ENCODE assay signal across 8 cellular contexts in the genomic region with DNA sequence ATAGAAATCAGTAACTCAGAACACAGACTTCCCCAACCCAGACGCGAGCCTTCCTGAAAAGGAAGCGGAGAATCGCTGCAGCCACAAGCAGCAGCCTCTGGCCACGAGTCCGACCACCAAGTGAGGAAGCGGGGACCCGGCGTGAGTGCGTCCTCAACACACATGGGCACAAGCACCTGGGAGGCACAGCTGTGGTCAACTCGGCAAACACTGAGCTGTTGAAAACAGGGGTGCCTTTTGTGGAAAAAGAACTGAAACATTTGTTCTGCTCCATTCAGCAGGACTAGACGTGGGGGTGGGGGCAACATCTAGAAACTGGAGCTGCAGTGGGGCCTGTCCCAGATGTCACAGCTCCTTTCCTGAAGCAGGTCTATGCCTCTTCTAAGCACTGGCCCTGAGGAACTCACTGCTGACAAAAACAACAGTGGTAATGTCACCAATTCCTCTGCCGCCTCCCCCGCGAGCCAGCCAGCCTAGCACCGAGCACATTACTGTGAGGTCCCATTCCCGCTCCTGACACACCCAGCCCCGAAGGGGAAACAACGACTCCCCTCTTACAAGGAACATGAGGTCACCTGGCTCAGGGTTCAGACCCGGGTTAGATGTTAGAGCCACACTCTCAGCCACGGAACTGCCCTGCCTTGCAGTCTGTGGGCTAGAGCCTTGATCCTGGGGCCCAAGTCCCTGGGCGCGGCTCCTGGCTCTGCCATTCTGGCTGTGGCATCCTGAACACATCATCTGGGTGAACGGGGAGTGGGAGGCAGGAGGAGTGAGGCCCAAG. TPM values are rescaled to one million over a fixed set of nuclear protein-coding genes. Genes with fewer than 3 reads are reported as not detected.
DNase-seq lines count a peak whose midpoint lies in the region; ATAC-seq and TF ChIP-seq lines count a peak whose summit lies in the region.

No MANE protein-coding gene starts in this region.

- H3K27ac ChIP-seq in HL-60 (replicated peaks): peak overlapping the region; percentile 18

- ATAC-seq in GM19452 (IDR thresholded peaks at IDR 0.05; ENCODE audit: unreplicated experiment) (peak; percentile 60), esophagus mucosa (no peak)
- no peak for ATAC-seq in stimulated activated effector memory CD8-positive, alpha-beta T cell treated with anti-CD3 and anti-CD28 coated beads, Interleukin-12 subunit alpha, Interleukin-12 subunit beta, amount 100 ng/mL, for 72 hours

- peaks cover 74% of the 10 kb centered on the region for H3K4me1 Mint-ChIP-seq in activated naive CD8-positive, alpha-beta T cell treated with anti-CD3 and anti-CD28 coated beads for 36 hours
- H3K4me1 Mint-ChIP-seq in stimulated activated effector memory CD8-positive, alpha-beta T cell treated with anti-CD3 and anti-CD28 coated beads, Interleukin-12 subunit alpha, Interleukin-12 subunit beta, amount 100 ng/mL, for 72 hours: peaks cover 67% of the 10 kb centered on the region

- H3K4me3 ChIP-seq in HL-60 (replicated peaks; ENCODE audit: insufficient read depth, low read length): no peak overlapping the region

- peaks cover 51% of the 10 kb centered on the region for H3K36me3 Mint-ChIP-seq in activated naive CD8-positive, alpha-beta T cell treated with anti-CD3 and anti-CD28 coated beads for 36 hours
- H3K36me3 Mint-ChIP-seq in stimulated activated effector memory CD8-positive, alpha-beta T cell treated with anti-CD3 and anti-CD28 coated beads, Interleukin-12 subunit alpha, Interleukin-12 subunit beta, amount 100 ng/mL, for 72 hours: peaks cover 55% of the 10 kb centered on the region

- H3K27me3 Mint-ChIP-seq in activated naive CD8-positive, alpha-beta T cell treated with anti-CD3 and anti-CD28 coated beads for 36 hours: no peaks in the 10 kb centered on the region

- H3K27ac Mint-ChIP-seq in activated naive CD8-positive, alpha-beta T cell treated with anti-CD3 and anti-CD28 coated beads for 36 hours: peak overlapping the region; percentile 99
- H3K27ac Mint-ChIP-seq in stimulated activated effector memory CD8-positive, alpha-beta T cell treated with anti-CD3 and anti-CD28 coated beads, Interleukin-12 subunit alpha, Interleukin-12 subunit beta, amount 100 ng/mL, for 72 hours: peak overlapping the region; percentile 81

- H3K9me3 Mint-ChIP-seq in activated naive CD8-positive, alpha-beta T cell treated with anti-CD3 and anti-CD28 coated beads for 36 hours: no peaks in the 10 kb centered on the region
- H3K9me3 Mint-ChIP-seq in stimulated activated effector memory CD8-positive, alpha-beta T cell treated with anti-CD3 and anti-CD28 coated beads, Interleukin-12 subunit alpha, Interleukin-12 subunit beta, amount 100 ng/mL, for 72 hours: no peaks in the 10 kb centered on the region

- H3K4me3 Mint-ChIP-seq in activated naive CD8-positive, alpha-beta T cell treated with anti-CD3 and anti-CD28 coated beads for 36 hours: peak overlapping the region; percentile 61
- H3K4me3 Mint-ChIP-seq in stimulated activated effector memory CD8-positive, alpha-beta T cell treated with anti-CD3 and anti-CD28 coated beads, Interleukin-12 subunit alpha, Interleukin-12 subunit beta, amount 100 ng/mL, for 72 hours: peak overlapping the region; percentile 58

- no peaks in the 10 kb centered on the region for H3K27me3 ChIP-seq in HL-60 (ENCODE audit: insufficient read depth, poor library complexity, severe bottlenecking)

- peak; percentile 69 to 74 for DNase-seq in HL-60 (ENCODE audit: low read depth in 1 of 2, low spot score in 1 of 2)
- peak; percentile 67 for DNase-seq in activated naive CD8-positive, alpha-beta T cell treated with anti-CD3 and anti-CD28 coated beads for 36 hours
- DNase-seq in stimulated activated effector memory CD8-positive, alpha-beta T cell treated with anti-CD3 and anti-CD28 coated beads, Interleukin-12 subunit alpha, Interleukin-12 subunit beta, amount 100 ng/mL, for 72 hours (ENCODE audit: low spot score in 2 of 2): no peak
- no peak for DNase-seq in DMS153 (lab: John Stamatoyannopoulos, UW)
- DNase-seq in DMS114 treated with DMSO at 0.1 percent for 48 hours (lab: John Stamatoyannopoulos, UW; ENCODE audit: unreplicated experiment): no peak
- DNase-seq in A172 (ENCODE audit: low spot score): no peak

- TF ChIP-seq CTCF in HL-60 (IDR thresholded peaks at IDR 0.05; ENCODE audit: insufficient read depth, low read length): no peak

RNA-seq across cellular contexts. Expression of gene KDM8, which starts 28.9 kb away (rescaled TPM):
- total RNA-seq in activated naive CD8-positive, alpha-beta T cell treated with anti-CD3 and anti-CD28 coated beads for 36 hours: 10 to 100 TPM in 1 of 2 experiments, 1 to 10 TPM in 1; 9.9 to 12.2 TPM
- 2.7 and 6.0 TPM in 2 replicates for total RNA-seq in A172 (2014; rRNA removed; shearing (Covaris generic))
- total RNA-seq in esophagus mucosa: 3.9 TPM

RNA-seq across cellular contexts. Expression of gene NSMCE1, which starts 36.3 kb away (rescaled TPM):
- total RNA-seq in activated naive CD8-positive, alpha-beta T cell treated with anti-CD3 and anti-CD28 coated beads for 36 hours: 100 to 1,000 TPM; 133 to 146 TPM
- total RNA-seq in A172 (2014; rRNA removed; shearing (Covaris generic)): 96.6 and 104 TPM in 2 replicates
- 46.8 TPM for total RNA-seq in esophagus mucosa

Comparison
In these comparisons a context has a peak if more than half of its experiments do, and no peak if none do; other contexts are left out.
1. DNase-seq: peak in HL-60 (2 of 2) and activated naive CD8-positive, alpha-beta T cell treated with anti-CD3 and anti-CD28 coated beads for 36 hours (single experiment); none in stimulated activated effector memory CD8-positive, alpha-beta T cell treated with anti-CD3 and anti-CD28 coated beads, Interleukin-12 subunit alpha, Interleukin-12 subunit beta, amount 100 ng/mL, for 72 hours (0 of 2), DMS153 (single experiment), DMS114 treated with DMSO at 0.1 percent for 48 hours (single experiment) and A172 (single experiment).